28 cellular contexts compared by ENCODE assay signal in the genomic region with DNA sequence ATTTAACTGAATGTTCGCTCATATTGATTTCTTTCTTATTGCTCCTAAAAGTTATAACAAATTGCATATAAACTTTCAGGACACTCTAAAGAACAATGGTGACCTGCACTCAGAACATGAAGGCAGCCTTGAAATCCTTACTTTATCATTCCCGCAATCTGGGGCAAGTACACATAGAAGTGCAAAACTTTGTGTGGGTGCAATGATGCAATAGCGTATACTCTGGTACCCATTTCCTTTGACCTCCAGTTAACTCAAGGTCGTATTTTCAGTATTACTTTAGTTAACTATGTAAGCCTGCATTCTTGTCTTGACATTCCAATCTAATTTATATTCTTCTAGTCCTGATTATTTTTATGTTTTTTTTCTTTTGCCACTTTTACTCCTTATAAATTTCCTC.
"Had no signal": no experiment of that assay in that cellular context is flagged by ENCODE, and none has a peak within 500 bp of the region (broad histone marks: within the 10 kb centered on the region; RNA-seq: fewer than 3 reads in every experiment).

No MANE protein-coding gene starts in this region.

- H3K4me3 Mint-ChIP-seq: dendritic cell treated with granulocyte-macrophage colony-stimulating factor and Interleukin-4, amounts not matched to agents 40 ng/mL and 50 ng/mL, for 4 days; effector memory CD8-positive, alpha-beta T cell; endodermal cell had no signal

- H3K27ac ChIP-seq: colonic mucosa, coronary artery, dorsolateral prefrontal cortex, epithelial cell of prostate, esophagus muscularis mucosa, esophagus squamous epithelium, foreskin keratinocyte, gastrocnemius medialis, gastroesophageal sphincter, heart left ventricle, heart right ventricle had no signal

- H3K27ac Mint-ChIP-seq: dendritic cell treated with granulocyte-macrophage colony-stimulating factor and Interleukin-4, amounts not matched to agents 40 ng/mL and 50 ng/mL, for 4 days; effector memory CD8-positive, alpha-beta T cell; endodermal cell had no signal

- ATAC-seq: effector memory CD8-positive, alpha-beta T cell; esophagus mucosa; foreskin keratinocyte; gastrocnemius medialis; gastroesophageal sphincter; heart left ventricle; heart right ventricle had no signal

- H3K9me3 ChIP-seq: colonic mucosa, esophagus muscularis mucosa, esophagus squamous epithelium, gastrocnemius medialis, gastroesophageal sphincter had no signal

- H3K27me3 Mint-ChIP-seq: dendritic cell treated with granulocyte-macrophage colony-stimulating factor and Interleukin-4, amounts not matched to agents 40 ng/mL and 50 ng/mL, for 4 days had no signal

- H3K4me3 ChIP-seq: colonic mucosa, coronary artery, dorsolateral prefrontal cortex, esophagus muscularis mucosa, esophagus squamous epithelium, gastrocnemius medialis, gastroesophageal sphincter, heart left ventricle, heart right ventricle had no signal

- H3K4me1 Mint-ChIP-seq: endodermal cell had no signal

- H3K4me1 ChIP-seq: colonic mucosa, esophagus muscularis mucosa, esophagus squamous epithelium, foreskin keratinocyte, gastrocnemius medialis, gastroesophageal sphincter had no signal

- H3K27me3 ChIP-seq: colonic mucosa, dorsolateral prefrontal cortex, esophagus muscularis mucosa, esophagus squamous epithelium, foreskin keratinocyte, gastrocnemius medialis, gastroesophageal sphincter, heart left ventricle, heart right ventricle had no signal

- H3K36me3 ChIP-seq: colonic mucosa, esophagus muscularis mucosa, esophagus squamous epithelium, gastrocnemius medialis, gastroesophageal sphincter, heart left ventricle, heart right ventricle had no signal

- FAIRE-seq: colon, endothelial cell of umbilical vein, frontal cortex had no signal

- DNase-seq: colonic mucosa; cortex of kidney; dermis blood vessel endothelial cell; dorsolateral prefrontal cortex; effector CD4-positive, alpha-beta T cell; effector CD8-positive, alpha-beta T cell; effector memory CD4-positive, alpha-beta T cell; effector memory CD8-positive, alpha-beta T cell; endodermal cell; erythroblast; esophagus squamous epithelium; foreskin fibroblast; foreskin keratinocyte; foreskin melanocyte; gastrocnemius medialis; glutamatergic neuron; head of caudate nucleus; heart left ventricle; heart right ventricle had no signal
